Comparison of ENCODE assay signal across 33 cellular contexts in genomic region chr5:143987751-143988560, GRCh38.
DNase-seq lines count a peak whose midpoint lies in the region; ATAC-seq, FAIRE-seq and TF ChIP-seq lines count a peak whose summit lies in the region.
"Had no signal": no experiment of that assay in that cellular context is flagged by ENCODE, and none has a peak within 500 bp of the region (broad histone marks: within the 10 kb centered on the region; RNA-seq: fewer than 3 reads in every experiment).

No MANE protein-coding gene starts in this region.

- dilution Hi-C loops in keratinocyte (cut with MboI; ENCODE audit: extremely low pct_ligation_motif_present, low sequenced_read_pairs), result no loop called here

- peak; percentile 56 for ATAC-seq in GM18498 (IDR thresholded peaks at IDR 0.05; ENCODE audit: unreplicated experiment)
- peak; percentile 55 for ATAC-seq in GM21360 (IDR thresholded peaks at IDR 0.05; ENCODE audit: unreplicated experiment)
- ATAC-seq: left lung; naive thymus-derived CD8-positive, alpha-beta T cell; pancreas; PC-3; stimulated activated effector memory CD8-positive, alpha-beta T cell treated with anti-CD3 and anti-CD28 coated beads, Interleukin-12 subunit alpha, Interleukin-12 subunit beta, amount 100 ng/mL, for 72 hours had no signal

- no peaks in the 10 kb centered on the region for H3K9me3 ChIP-seq in keratinocyte (ENCODE audit: control insufficient read depth, low read depth, low read length)
- H3K9me3 ChIP-seq: Caco-2, colonic mucosa, esophagus muscularis mucosa, left lung, pancreas, right atrium auricular region, testis had no signal

- H3K4me2 ChIP-seq in keratinocyte (ENCODE audit: control insufficient read depth, extremely low read depth, insufficient read depth, low read depth, low read length), result no peak overlapping the region
- H3K4me2 ChIP-seq: KMS-11 had no signal

- H3K9ac ChIP-seq in keratinocyte (ENCODE audit: control insufficient read depth, extremely low read depth, insufficient read depth, low read length), result no peak overlapping the region
- H3K9ac ChIP-seq: KMS-11 had no signal

- H2AFZ ChIP-seq in keratinocyte (ENCODE audit: control insufficient read depth, low read length), result no peak overlapping the region

- TF ChIP-seq CTCF in keratinocyte (optimal IDR thresholded peaks at IDR 0.05 in 1 of 3, IDR thresholded peaks at IDR 0.05 in 1 of 3, conservative IDR thresholded peaks at IDR 0.05 in 1 of 3; ENCODE audit: extremely low read depth in 1 of 3, insufficient read depth in 2 of 3, low read length in 3 of 3) (no peak), GM13976 (IDR thresholded peaks at IDR 0.05; ENCODE audit: borderline replicate concordance, control extremely low read depth, extremely low read depth, insufficient read depth, missing control alignments) (no peak)

- no peak overlapping the region for H3K4me3 ChIP-seq in Jurkat, Clone E6-1 (ENCODE audit: low read length)
- H3K4me3 ChIP-seq in keratinocyte (ENCODE audit: control insufficient read depth in 2 of 3, extremely low read depth in 1 of 3, insufficient read depth in 2 of 3, low read depth in 1 of 3, low read length in 3 of 3), result no peak overlapping the region
- H3K4me3 ChIP-seq: colonic mucosa, esophagus muscularis mucosa, left lung, pancreas, right atrium auricular region, spleen, testis had no signal

- H3K4me1 ChIP-seq in keratinocyte (ENCODE audit: control insufficient read depth, extremely low read depth, insufficient read depth, low read length), result peaks cover 23% of the 10 kb centered on the region
- H3K4me1 ChIP-seq: colonic mucosa, left lung, pancreas, spleen, testis had no signal

- H3K27me3 ChIP-seq in keratinocyte (ENCODE audit: control insufficient read depth, extremely low read depth, insufficient read depth, low read length), result no peaks in the 10 kb centered on the region
- H3K27me3 ChIP-seq: colonic mucosa, esophagus muscularis mucosa, left lung, pancreas, right atrium auricular region, spleen, testis had no signal

- no peaks in the 10 kb centered on the region for H3K9me1 ChIP-seq in keratinocyte (ENCODE audit: control insufficient read depth, extremely low read depth, insufficient read depth, low read length)

- no peak overlapping the region for H3K27ac ChIP-seq in keratinocyte (ENCODE audit: control insufficient read depth, insufficient read depth, low read length)
- H3K27ac ChIP-seq: colonic mucosa, esophagus muscularis mucosa, KMS-11, left lung, pancreas, spleen, testis, WERI-Rb-1 had no signal

- no peaks in the 10 kb centered on the region for H3K79me2 ChIP-seq in keratinocyte (ENCODE audit: control insufficient read depth, insufficient read depth, low read length)

- in situ Hi-C loops in GM13976 (cut with MboI; ENCODE audit: low sequenced_read_pairs, unreplicated experiment), result no loop called here

- peak; percentile 19 for DNase-seq in Jurkat, Clone E6-1 (ENCODE audit: low read depth, low spot score)
- no peak for DNase-seq in keratinocyte (ENCODE audit: low read depth, low spot score)
- DNase-seq in posterior vena cava (ENCODE audit: low spot score), result no peak
- no peak for DNase-seq in GM13976 (ENCODE audit: low spot score)
- DNase-seq in NCI-H187 (lab: John Stamatoyannopoulos, UW), result no peak
- DNase-seq: activated CD4-positive, alpha-beta T cell treated with anti-CD3 and anti-CD28 coated beads, Interleukin-2, amount 10 ng/mL, durations not matched to agents 24 days and 14 days; activated naive CD4-positive, alpha-beta T cell treated with anti-CD3 and anti-CD28 coated beads for 36 hours; amniotic stem cell; C1 segment of cervical spinal cord; Caco-2; colonic mucosa; left lung; naive thymus-derived CD8-positive, alpha-beta T cell; NCI-H1092; NCI-H2029 treated with DMSO at 0.1 percent for 48 hours; NCI-H345; NCI-H82; pancreas; PC-3; spleen; stimulated activated CD4-positive, alpha-beta T cell treated with anti-CD3 and anti-CD28 coated beads, Interleukin-2, amount 100 ng/mL, for 48 hours; testis; WERI-Rb-1 had no signal

- H3K36me3 ChIP-seq in keratinocyte (ENCODE audit: control insufficient read depth in 2 of 2, extremely low read depth in 1 of 2, insufficient read depth in 2 of 2, low read length in 2 of 2), result no peaks in the 10 kb centered on the region
- H3K36me3 ChIP-seq: colonic mucosa, esophagus muscularis mucosa, left lung, pancreas, right atrium auricular region, spleen, WERI-Rb-1 had no signal

- FAIRE-seq in keratinocyte (lab: Jason Lieb, UNC), result peak; percentile 29
- FAIRE-seq: bronchial epithelial cell, frontal cortex, HTR-8/SVneo, pancreas, urothelium cell line had no signal

- no peaks in the 10 kb centered on the region for H4K20me1 ChIP-seq in keratinocyte (ENCODE audit: control insufficient read depth, extremely low read depth, insufficient read depth, low read length)

- intact Hi-C loops in posterior vena cava (cut with DNase I), result no loop called here
